ENCODE assay signal across 9 cellular contexts in the genomic region with DNA sequence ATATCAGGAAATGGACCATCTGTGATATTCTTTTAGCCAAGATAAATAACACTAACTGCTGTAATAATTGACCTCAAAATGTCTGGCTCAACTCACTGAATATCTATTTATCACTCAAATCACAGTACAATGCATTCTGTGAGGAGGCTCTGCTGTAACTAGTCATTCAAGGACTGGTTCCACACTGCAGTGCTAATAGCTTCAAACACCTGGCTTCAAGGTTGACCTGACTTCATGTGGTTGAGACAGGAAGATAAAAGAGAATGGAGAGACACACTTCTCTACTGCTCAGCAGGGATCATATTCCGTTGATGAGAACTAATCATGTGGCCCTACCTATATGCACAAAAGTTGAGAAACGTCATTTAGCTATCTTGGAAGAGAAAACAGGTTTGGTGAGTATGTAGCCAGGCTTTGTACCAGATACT. TPM values are rescaled to one million over a fixed set of nuclear protein-coding genes. Genes with fewer than 3 reads are reported as not detected.
A peak's percentile ranks its signal among the peaks of the same experiment; 100 is the strongest.
DNase-seq lines count a peak whose midpoint lies in the region; ATAC-seq and TF ChIP-seq lines count a peak whose summit lies in the region.
"Had no signal": no experiment of that assay in that cellular context is flagged by ENCODE, and none has a peak within 500 bp of the region (broad histone marks: within the 10 kb centered on the region; RNA-seq: fewer than 3 reads in every experiment).

No MANE protein-coding gene starts in this region.

- H3K9ac ChIP-seq in Loucy (ENCODE audit: low read depth, low read length, poor library complexity, severe bottlenecking): no peak overlapping the region

- H3K9me3 Mint-ChIP-seq in activated CD8-positive, alpha-beta T cell treated with anti-CD3 and anti-CD28 coated beads for 36 hours: no peaks in the 10 kb centered on the region
- H3K9me3 Mint-ChIP-seq: CD4-positive, CD25-positive, alpha-beta regulatory T cell had no signal

- H3K27me3 ChIP-seq in right atrium auricular region: no peaks in the 10 kb centered on the region
- H3K27me3 ChIP-seq in right cardiac atrium (ENCODE audit: control insufficient read depth, insufficient read depth): no peaks in the 10 kb centered on the region
- H3K27me3 ChIP-seq in Loucy (ENCODE audit: insufficient read depth, low read length, poor library complexity, severe bottlenecking): no peaks in the 10 kb centered on the region
- no peaks in the 10 kb centered on the region for H3K27me3 ChIP-seq in transverse colon

- H3K9me3 ChIP-seq in right atrium auricular region: no peaks in the 10 kb centered on the region
- no peaks in the 10 kb centered on the region for H3K9me3 ChIP-seq in right cardiac atrium (ENCODE audit: control insufficient read depth, low read length)
- H3K9me3 ChIP-seq in Loucy (ENCODE audit: insufficient read depth, low read depth, low read length): no peaks in the 10 kb centered on the region
- no peaks in the 10 kb centered on the region for H3K9me3 ChIP-seq in transverse colon

- no peak for TF ChIP-seq EP300 in transverse colon (IDR thresholded peaks at IDR 0.05; ENCODE audit: low read depth)

- peaks cover 15% of the 10 kb centered on the region for H3K4me1 Mint-ChIP-seq in activated CD8-positive, alpha-beta T cell treated with anti-CD3 and anti-CD28 coated beads for 36 hours (ENCODE audit: low read depth)

- in situ Hi-C loops in transverse colon (cut with MboI; ENCODE audit: low pct_ligation_motif_present in 1 of 4, low pct_unique_long_range_greater_than_20kb in 1 of 4, low sequenced_read_pairs in 3 of 4): loop anchor here in 1 of 4 donors (10.0 kb wide), 1 partner anchor 63 kb away; no protein-coding TSS in a partner anchor

- ATAC-seq in right cardiac atrium: no peak
- no peak for ATAC-seq in activated CD8-positive, alpha-beta T cell treated with anti-CD3 and anti-CD28 coated beads for 36 hours

- no peak for DNase-seq in right atrium auricular region (ENCODE audit: low spot score)
- DNase-seq in right cardiac atrium: no peak
- peak; percentile 34 for DNase-seq in dermis blood vessel endothelial cell
- DNase-seq in transverse colon: no peak
- DNase-seq in activated CD4-positive, CD25-positive, alpha-beta regulatory T cell (lab: John Stamatoyannopoulos, UW): no peak
- no peak for DNase-seq in DMS114 treated with DMSO at 0.1 percent for 48 hours (lab: John Stamatoyannopoulos, UW; ENCODE audit: unreplicated experiment)
- DNase-seq in activated CD8-positive, alpha-beta T cell treated with anti-CD3 and anti-CD28 coated beads for 36 hours: no peak

- H3K27me3 Mint-ChIP-seq in activated CD8-positive, alpha-beta T cell treated with anti-CD3 and anti-CD28 coated beads for 36 hours: peaks cover 28% of the 10 kb centered on the region

- no peaks in the 10 kb centered on the region for H3K9me2 ChIP-seq in Loucy (replicated peaks; ENCODE audit: low read depth, low read length)

- no peak for TF ChIP-seq CTCF in right atrium auricular region (IDR thresholded peaks at IDR 0.05)
- TF ChIP-seq CTCF in Loucy (conservative IDR thresholded peaks at IDR 0.05; ENCODE audit: low read length): no peak
- no peak for TF ChIP-seq CTCF in transverse colon (IDR thresholded peaks at IDR 0.05)
- no peak for TF ChIP-seq CTCF in activated CD8-positive, alpha-beta T cell treated with anti-CD3 and anti-CD28 coated beads for 36 hours (IDR thresholded peaks at IDR 0.05)

- intact Hi-C loops in right cardiac atrium (cut with DNase I): loop anchor here in 1 of 4 donors (10.0 kb wide), 1 partner anchor 63 kb away; no protein-coding TSS in a partner anchor
- intact Hi-C loops in transverse colon (cut with DNase I; ENCODE audit: low total_unique reads): no loop called here
- intact Hi-C loops in activated CD8-positive, alpha-beta T cell treated with anti-CD3 and anti-CD28 coated beads for 36 hours (cut with micrococcal nuclease): no loop called here

- no peak overlapping the region for H3K27ac Mint-ChIP-seq in activated CD8-positive, alpha-beta T cell treated with anti-CD3 and anti-CD28 coated beads for 36 hours
- H3K27ac Mint-ChIP-seq: CD4-positive, CD25-positive, alpha-beta regulatory T cell had no signal

- peak overlapping the region; percentile 10 to 33 for H3K27ac ChIP-seq in right atrium auricular region
- H3K27ac ChIP-seq in right cardiac atrium (ENCODE audit: low read length): no peak overlapping the region
- peak overlapping the region; percentile 23 to 95 (median 70) for H3K27ac ChIP-seq in transverse colon

- H2AFZ ChIP-seq in Loucy (ENCODE audit: low read length): peak overlapping the region; percentile 47

- POLR2A ChIA-PET in activated CD8-positive, alpha-beta T cell treated with anti-CD3 and anti-CD28 coated beads for 36 hours (lab: Charles Lee): interaction anchor here (1.0 kb wide), 1 partner anchor 20 kb away, joined by 3 read pairs; no protein-coding TSS in a partner anchor

- peak overlapping the region; percentile 85 for H3K4me2 ChIP-seq in Loucy (ENCODE audit: low read depth, low read length, poor library complexity, severe bottlenecking)

- H3K36me3 ChIP-seq in right atrium auricular region (no peaks in the 10 kb centered on the region), Loucy (ENCODE audit: insufficient read depth, low read length) (no peaks in the 10 kb centered on the region), transverse colon (no peaks in the 10 kb centered on the region)

- peaks cover 6% of the 10 kb centered on the region for H4K20me1 ChIP-seq in Loucy (ENCODE audit: insufficient read depth, low read length, poor library complexity, severe bottlenecking)

- WGBS in right cardiac atrium: 71% methylated on average over 2 of the region's 2 CpGs
- 61 to 66% methylated on average over 2 of the region's 2 CpGs for WGBS in transverse colon (ENCODE audit: low coverage in 1 of 2), 2 donors

- H3K4me1 ChIP-seq in right atrium auricular region (peaks cover 0 to 42% of the 10 kb centered on the region in 2 donors), right cardiac atrium (ENCODE audit: control insufficient read depth, insufficient read depth, low read length) (peaks cover 2% of the 10 kb centered on the region), Loucy (ENCODE audit: insufficient read depth, low read length, poor library complexity, severe bottlenecking) (peaks cover 81% of the 10 kb centered on the region), transverse colon (peaks cover 4 to 67% (median 21%) of the 10 kb centered on the region in 4 donors)

- H3F3A ChIP-seq in Loucy (ENCODE audit: low read depth): no peaks in the 10 kb centered on the region

- no peaks in the 10 kb centered on the region for H3K36me3 Mint-ChIP-seq in activated CD8-positive, alpha-beta T cell treated with anti-CD3 and anti-CD28 coated beads for 36 hours (ENCODE audit: low read depth)
- H3K36me3 Mint-ChIP-seq: CD4-positive, CD25-positive, alpha-beta regulatory T cell had no signal

- H3K4me3 ChIP-seq in right atrium auricular region (no peak overlapping the region), right cardiac atrium (ENCODE audit: low read length) (no peak overlapping the region), Loucy (ENCODE audit: low read length, poor library complexity, severe bottlenecking) (peak overlapping the region; percentile 8), transverse colon (no peak overlapping the region)

- H3K79me2 ChIP-seq in Loucy (ENCODE audit: insufficient read depth, low read length): peaks cover 29% of the 10 kb centered on the region

- H3K4me3 Mint-ChIP-seq in activated CD8-positive, alpha-beta T cell treated with anti-CD3 and anti-CD28 coated beads for 36 hours: no peak overlapping the region
- H3K4me3 Mint-ChIP-seq: CD4-positive, CD25-positive, alpha-beta regulatory T cell had no signal

- TF ChIP-seq POLR2A in transverse colon (IDR thresholded peaks at IDR 0.05): no peak

- CTCF ChIA-PET in activated CD8-positive, alpha-beta T cell treated with anti-CD3 and anti-CD28 coated beads for 36 hours (lab: Charles Lee): no interaction called here

RNA-seq across cellular contexts. Expression of gene RHOBTB3, which starts 3.4 kb away (rescaled TPM):
- 10 to 100 TPM; 56.2 to 89.9 TPM for total RNA-seq in right atrium auricular region
- 100 to 1,000 TPM in 3 of 4 donors, 10 to 100 TPM in 1; 84.7 to 115 (median 104) TPM for total RNA-seq in right cardiac atrium
- polyA plus RNA-seq in right cardiac atrium: 32.7 TPM
- total RNA-seq in dermis blood vessel endothelial cell: 27.6 and 30.3 TPM in 2 replicates
- total RNA-seq in transverse colon: 100 to 1,000 TPM in 1 of 4 donors, 10 to 100 TPM in 3; 53.0 to 143 (median 84.2) TPM
- total RNA-seq in activated CD8-positive, alpha-beta T cell treated with anti-CD3 and anti-CD28 coated beads for 36 hours: 1 to 10 TPM in 1 of 2 experiments, under 1 TPM in 1; 0.50 to 1.1 TPM

RNA-seq across cellular contexts. Expression of gene SPATA9, which starts 45.0 kb away (rescaled TPM):
- total RNA-seq in right atrium auricular region: under 1 TPM in 1 of 2 donors, not detected in 1; 0.30 TPM
- under 1 TPM; 0.11 to 0.59 (median 0.49) TPM for total RNA-seq in right cardiac atrium
- 0.25 TPM for polyA plus RNA-seq in right cardiac atrium
- not detected in 2 replicates for total RNA-seq in dermis blood vessel endothelial cell
- 1 to 10 TPM in 1 of 4 donors, under 1 TPM in 1, not detected in 2; 0.82 to 1.5 TPM for total RNA-seq in transverse colon
- not detected for total RNA-seq in activated CD8-positive, alpha-beta T cell treated with anti-CD3 and anti-CD28 coated beads for 36 hours
- total RNA-seq: CD4-positive, CD25-positive, alpha-beta regulatory T cell had no signal

Comparison
In these comparisons a context has a peak if more than half of its experiments do, and no peak if none do; other contexts are left out.
1. RNA of gene RHOBTB3, which starts 3.4 kb away (total RNA-seq): 84.7 to 115 TPM in right cardiac atrium, 56.2 to 89.9 TPM in right atrium auricular region, 53.0 to 143 TPM in transverse colon and 27.6 to 30.3 TPM in dermis blood vessel endothelial cell; 0.50 to 1.1 TPM in activated CD8-positive, alpha-beta T cell treated with anti-CD3 and anti-CD28 coated beads for 36 hours; every median in the first group is over 10 times any median in the second.